ENCODE assay signal across 8 cellular contexts in the genomic region with DNA sequence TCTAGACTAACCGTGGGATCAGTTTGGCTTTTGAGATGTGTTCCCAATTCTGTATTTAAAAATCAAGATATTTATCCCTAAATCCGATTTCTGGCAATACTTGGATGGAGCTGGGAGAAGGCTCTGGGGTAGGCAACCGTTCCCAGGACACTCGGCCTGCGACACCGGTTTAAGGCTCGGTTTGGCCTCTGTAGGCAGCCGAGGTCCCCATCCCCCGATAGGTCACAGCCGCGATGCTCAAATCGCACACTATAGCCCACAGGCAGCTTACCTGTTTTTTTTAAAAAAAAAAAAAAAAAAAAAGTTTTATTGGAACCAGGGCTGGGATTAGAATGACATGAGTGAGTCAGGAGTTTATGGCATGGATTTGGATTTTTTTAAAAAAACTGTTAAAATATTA. TPM values are rescaled to one million over a fixed set of nuclear protein-coding genes. Genes with fewer than 3 reads are reported as not detected.
A peak's percentile ranks its signal among the peaks of the same experiment; 100 is the strongest.
DNase-seq lines count a peak whose midpoint lies in the region; ATAC-seq, FAIRE-seq and TF ChIP-seq lines count a peak whose summit lies in the region.

No MANE protein-coding gene starts in this region.

- H3K18ac ChIP-seq in H1 (ENCODE audit: extremely low read depth, low read length): no peak overlapping the region

- peaks cover 24% of the 10 kb centered on the region for H3K4me1 ChIP-seq in CD4-positive, alpha-beta memory T cell (ENCODE audit: insufficient read depth, low read length)
- H3K4me1 ChIP-seq in H1 (replicated peaks in 1 of 4; ENCODE audit: control insufficient read depth in 3 of 4, insufficient read depth in 4 of 4, low read length in 3 of 4) (peaks cover 0 to 7% (median 2%) of the 10 kb centered on the region in 4 experiments; a peak in 3 of 7 replicates), neuron (ENCODE audit: insufficient read depth, low read length) (peaks cover 17% of the 10 kb centered on the region)

- H2BK120ac ChIP-seq in H1 (replicated peaks; ENCODE audit: low read depth, low read length): no peak overlapping the region

- no peaks in the 10 kb centered on the region for H3K36me3 ChIP-seq in CD4-positive, alpha-beta memory T cell (ENCODE audit: insufficient read depth, low read length)
- no peaks in the 10 kb centered on the region for H3K36me3 ChIP-seq in H1 (ENCODE audit: control insufficient read depth in 2 of 4, insufficient read depth in 4 of 4, low read length in 3 of 4)
- no peaks in the 10 kb centered on the region for H3K36me3 ChIP-seq in neuron (ENCODE audit: insufficient read depth, low read length)

- H3K27me3 Mint-ChIP-seq in CD4-positive, alpha-beta memory T cell: peaks cover 3 to 10% of the 10 kb centered on the region in 2 donors

- H3K4me2 ChIP-seq in H1 (ENCODE audit: insufficient read depth in 1 of 2, low read depth in 2 of 2, low read length in 2 of 2): peak overlapping the region; percentile 85 to 99

- no peak for DNase-seq in CD4-positive, alpha-beta memory T cell
- DNase-seq in NB4 (ENCODE audit: low read depth) (no peak), H1 (ENCODE audit: low read depth in 1 of 2, low spot score in 2 of 2) (no peak), GM13977 (ENCODE audit: low spot score) (no peak)

- H3K14ac ChIP-seq in H1 (ENCODE audit: insufficient read length): no peak overlapping the region

- no peak overlapping the region for H2BK5ac ChIP-seq in H1 (ENCODE audit: low read depth, low read length)

- no peak for FAIRE-seq in H1 (lab: Jason Lieb, UNC)

- peaks cover 8% of the 10 kb centered on the region for H3K79me1 ChIP-seq in H1 (ENCODE audit: low read depth, low read length)

- ATAC-seq in GM18520 (IDR thresholded peaks at IDR 0.05; ENCODE audit: unreplicated experiment): no peak
- ATAC-seq in GM21367 (IDR thresholded peaks at IDR 0.05; ENCODE audit: unreplicated experiment): no peak
- no peak for ATAC-seq in GM19035 (IDR thresholded peaks at IDR 0.05; ENCODE audit: unreplicated experiment)

- peaks cover 16% of the 10 kb centered on the region for H3K23me2 ChIP-seq in H1 (ENCODE audit: low read depth, low read length)

- no peak for TF ChIP-seq POLR2A in NB4 (IDR thresholded peaks at IDR 0.05; ENCODE audit: extremely low read depth, insufficient read length)
- TF ChIP-seq POLR2A in H1 (IDR thresholded peaks at IDR 0.05; ENCODE audit: control extremely low read depth in 1 of 2, low read depth in 2 of 2, low read length in 2 of 2): no peak

- H3K36me3 Mint-ChIP-seq in CD4-positive, alpha-beta memory T cell: peaks cover 0 to 25% of the 10 kb centered on the region in 2 donors

- no peaks in the 10 kb centered on the region for H3K27me3 ChIP-seq in CD4-positive, alpha-beta memory T cell (ENCODE audit: insufficient read depth, low read length)
- H3K27me3 ChIP-seq in H1 (replicated peaks in 1 of 4; ENCODE audit: control insufficient read depth in 3 of 4, extremely low read depth in 1 of 4, insufficient read depth in 3 of 4, low read length in 3 of 4) (no peaks in the 10 kb centered on the region), neuron (ENCODE audit: insufficient read depth, low read length) (no peaks in the 10 kb centered on the region)

- no peak overlapping the region for H2AK5ac ChIP-seq in H1 (ENCODE audit: low read depth, low read length)

- no peaks in the 10 kb centered on the region for H3K9me3 Mint-ChIP-seq in CD4-positive, alpha-beta memory T cell

- peak overlapping the region; percentile 53 to 96 (median 91) for H3K27ac Mint-ChIP-seq in CD4-positive, alpha-beta memory T cell

- H3K4me3 Mint-ChIP-seq in CD4-positive, alpha-beta memory T cell: peak overlapping the region; percentile 92 to 99 (median 97)

- peaks cover 3 to 23% of the 10 kb centered on the region in 2 experiments for H3K79me2 ChIP-seq in H1 (ENCODE audit: control insufficient read depth in 1 of 2, insufficient read depth in 2 of 2, low read length in 2 of 2)

- in situ Hi-C loops in GM13977 (cut with MboI; ENCODE audit: low pct_unique_long_range_greater_than_20kb, low sequenced_read_pairs, unreplicated experiment): no loop called here

- H2AFZ ChIP-seq in H1 (ENCODE audit: low read length) (peak overlapping the region; percentile 98; the same call in 1 of the 2 replicates), neuron (ENCODE audit: low read depth, low read length) (peak overlapping the region; percentile 96)

- TF ChIP-seq RAD21 in H1 (IDR thresholded peaks at IDR 0.05 in 1 of 2, conservative IDR thresholded peaks at IDR 0.05 in 1 of 2; ENCODE audit: low read depth in 2 of 2, low read length in 2 of 2): no peak

- TF ChIP-seq CTCF in NB4 (IDR thresholded peaks at IDR 0.05; ENCODE audit: low read depth, low read length) (no peak), H1 (IDR thresholded peaks at IDR 0.05; ENCODE audit: control extremely low read depth in 1 of 3, insufficient read depth in 1 of 3, low read depth in 1 of 3, low read length in 3 of 3) (no peak), GM13977 (IDR thresholded peaks at IDR 0.05; ENCODE audit: extremely low read depth, insufficient read depth, missing control alignments) (no peak)

- H2BK12ac ChIP-seq in H1 (ENCODE audit: low read depth, low read length): no peak overlapping the region

- peak overlapping the region in 1 of 4 experiments; percentile 91; a peak in 2 of 7 replicates for H3K9ac ChIP-seq in H1 (replicated peaks in 1 of 4; ENCODE audit: extremely low read depth in 1 of 4, low read depth in 3 of 4, low read length in 3 of 4)

- H4K8ac ChIP-seq in H1 (ENCODE audit: extremely low read depth, insufficient read depth, low read length): no peak overlapping the region

- no peak overlapping the region for H3K23ac ChIP-seq in H1 (ENCODE audit: insufficient read length)

- H4K5ac ChIP-seq in H1 (ENCODE audit: insufficient read length, low read depth, low read length): no peak overlapping the region

- 14% methylated on average over 12 of the region's 12 CpGs; no CpG with 5 or more reads in 1 of the 2 experiments for WGBS in H1 (ENCODE audit: extremely low coverage in 1 of 2, insufficient coverage in 1 of 2, insufficient read length in 1 of 2, insufficient replicate concordance in 2 of 2, low coverage in 1 of 2, low lambda C conversion rate in 2 of 2, missing lambda C conversion rate in 1 of 2), 2 experiments

- peak overlapping the region; percentile 76 to 79 for H3K4me3 ChIP-seq in CD4-positive, alpha-beta memory T cell (ENCODE audit: low read length in 2 of 2)
- peak overlapping the region; percentile 89 for H3K4me3 ChIP-seq in NB4 (ENCODE audit: low read depth, low read length)
- H3K4me3 ChIP-seq in H1 (ENCODE audit: extremely low read depth in 1 of 4, insufficient read depth in 2 of 4, low read depth in 3 of 4, low read length in 4 of 4): peak overlapping the region; percentile 74 to 100 (median 100)
- H3K4me3 ChIP-seq in neuron (ENCODE audit: low read length): peak overlapping the region; percentile 95

- H3K56ac ChIP-seq in H1 (replicated peaks; ENCODE audit: insufficient read length, low read depth, low read length): no peak overlapping the region

- POLR2A ChIA-PET in CD4-positive, alpha-beta memory T cell (lab: Charles Lee; ENCODE audit: partially characterized antibody): interaction anchor here (0.6 to 3.5 kb wide), 9 partner anchors 9 to 1279 kb away, joined by 3 to 102 read pairs (median 4); partner anchors contain the start of genes ATP5F1C and KIN
- POLR2A ChIA-PET in H1 (lab: Charles Lee; ENCODE audit: partially characterized antibody): interaction anchor here (0.6 to 3.5 kb wide), 12 partner anchors 8 to 263 kb away, joined by 3 to 28 read pairs (median 4); partner anchors contain the start of genes ATP5F1C and KIN

- no peak overlapping the region for H2BK15ac ChIP-seq in H1 (ENCODE audit: low read length)

- H3K4ac ChIP-seq in H1 (replicated peaks; ENCODE audit: insufficient read length, low read depth, low read length): no peak overlapping the region

- intact Hi-C loops in CD4-positive, alpha-beta memory T cell (cut with micrococcal nuclease): no loop called here

- H3K27ac ChIP-seq in CD4-positive, alpha-beta memory T cell (ENCODE audit: low read depth, low read length): peak overlapping the region; percentile 59
- H3K27ac ChIP-seq in H1 (ENCODE audit: low read depth, low read length): no peak overlapping the region

- CTCF ChIA-PET in CD4-positive, alpha-beta memory T cell (lab: Charles Lee; ENCODE audit: partially characterized antibody): interaction anchor here (1.4 to 2.9 kb wide), 3 partner anchors 9 to 61 kb away, joined by 4 to 9 read pairs (median 8); partner anchors contain the start of genes ATP5F1C and KIN
- CTCF ChIA-PET in H1 (lab: Charles Lee; ENCODE audit: partially characterized antibody): interaction anchor here (0.9 to 1.1 kb wide), 3 partner anchors 8 to 292 kb away, joined by 3 read pairs; no protein-coding TSS in a partner anchor

- H3K9me3 ChIP-seq in CD4-positive, alpha-beta memory T cell (ENCODE audit: control insufficient read depth in 1 of 2, low read length in 2 of 2): no peaks in the 10 kb centered on the region
- H3K9me3 ChIP-seq in H1 (ENCODE audit: insufficient read depth in 2 of 2, low read depth in 1 of 2, low read length in 1 of 2) (no peaks in the 10 kb centered on the region; a peak in 1 of 4 replicates), neuron (ENCODE audit: low read length) (no peaks in the 10 kb centered on the region)

- no peak overlapping the region for H2BK20ac ChIP-seq in H1 (ENCODE audit: low read length)

- TF ChIP-seq EP300 in H1 (IDR thresholded peaks at IDR 0.05; ENCODE audit: borderline replicate concordance in 1 of 2, low read depth in 2 of 2, low read length in 2 of 2): no peak

- H3K4me1 Mint-ChIP-seq in CD4-positive, alpha-beta memory T cell: peaks cover 24 to 51% (median 38%) of the 10 kb centered on the region in 4 donors

- H4K91ac ChIP-seq in H1 (replicated peaks; ENCODE audit: insufficient read length, low read length): no peak overlapping the region

- peaks cover 0 to 10% of the 10 kb centered on the region in 2 experiments for H4K20me1 ChIP-seq in H1 (replicated peaks in 1 of 2; ENCODE audit: control insufficient read depth in 1 of 2, insufficient read depth in 2 of 2, low read length in 2 of 2)

RNA-seq across cellular contexts. Expression of gene TAF3, which starts 0.7 kb away (rescaled TPM):
- 10 to 100 TPM; 21.4 to 21.8 TPM for total RNA-seq in CD4-positive, alpha-beta memory T cell
- polyA plus RNA-seq in CD4-positive, alpha-beta memory T cell: 10 to 100 TPM in 1 of 2 donors, 1 to 10 TPM in 1; 3.0 to 15.6 TPM
- total RNA-seq in H1 (2021; fragmentation: NEBNext Ultra II Directional; extraction: Animal tissue kit (Norgen Biotek cat#: 25700)): 10.7 and 11.2 TPM in 2 replicates
- 1.5 and 1.7 TPM in 2 replicates for polyA plus RNA-seq in H1 (2011; rRNA removed)
- polyA plus RNA-seq in H1 (2011; cell fraction: cytosol; rRNA removed): 1.3 TPM
- 2.8 TPM for polyA plus RNA-seq in H1 (2011; cell fraction: nucleus; rRNA removed)
- polyA plus RNA-seq in H1 (2012, experiment 1 of 2): 4.9 to 6.3 TPM (median 5.1 TPM) in 4 replicates
- polyA plus RNA-seq in H1 (2012, experiment 2 of 2): 1.8 TPM
- 11.4 TPM for polyA plus RNA-seq in H1 (2013, experiment 1 of 2)
- polyA plus RNA-seq in H1 (2013, experiment 2 of 2): 11.9 TPM
- 2.8 and 3.1 TPM in 2 replicates for polyA minus RNA-seq in H1 (2011; rRNA and poly(A)+ RNA removed)
- polyA minus RNA-seq in H1 (2011; cell fraction: cytosol; rRNA and poly(A)+ RNA removed): 1.9 TPM
- 10.1 TPM for polyA minus RNA-seq in H1 (2011; cell fraction: nucleus; rRNA and poly(A)+ RNA removed)

RNA-seq across cellular contexts. Expression of gene ATP5F1C, which starts 29.6 kb away (rescaled TPM):
- total RNA-seq in CD4-positive, alpha-beta memory T cell: 100 to 1,000 TPM; 124 to 135 TPM
- polyA plus RNA-seq in CD4-positive, alpha-beta memory T cell: 100 to 1,000 TPM; 298 to 508 TPM
- 265 and 272 TPM in 2 replicates for total RNA-seq in H1 (2021; fragmentation: NEBNext Ultra II Directional; extraction: Animal tissue kit (Norgen Biotek cat#: 25700))
- 105 and 221 TPM in 2 replicates for polyA plus RNA-seq in H1 (2011; rRNA removed)
- 216 TPM for polyA plus RNA-seq in H1 (2011; cell fraction: cytosol; rRNA removed)
- polyA plus RNA-seq in H1 (2011; cell fraction: nucleus; rRNA removed): 82.9 TPM
- polyA plus RNA-seq in H1 (2012, experiment 1 of 2): 245 to 363 TPM (median 270 TPM) in 4 replicates
- polyA plus RNA-seq in H1 (2012, experiment 2 of 2): 165 TPM
- polyA plus RNA-seq in H1 (2013, experiment 1 of 2): 341 TPM
- polyA plus RNA-seq in H1 (2013, experiment 2 of 2): 350 TPM
- polyA minus RNA-seq in H1 (2011; rRNA and poly(A)+ RNA removed): 114 and 178 TPM in 2 replicates
- 101 TPM for polyA minus RNA-seq in H1 (2011; cell fraction: cytosol; rRNA and poly(A)+ RNA removed)
- polyA minus RNA-seq in H1 (2011; cell fraction: nucleus; rRNA and poly(A)+ RNA removed): 109 TPM

RNA-seq across cellular contexts. Expression of gene KIN, which starts 29.8 kb away (rescaled TPM):
- total RNA-seq in CD4-positive, alpha-beta memory T cell: 10 to 100 TPM; 14.5 to 14.7 TPM
- polyA plus RNA-seq in CD4-positive, alpha-beta memory T cell: 1 to 10 TPM; 4.1 to 6.2 TPM
- 16.5 and 18.9 TPM in 2 replicates for total RNA-seq in H1 (2021; fragmentation: NEBNext Ultra II Directional; extraction: Animal tissue kit (Norgen Biotek cat#: 25700))
- 1.6 and 3.7 TPM in 2 replicates for polyA plus RNA-seq in H1 (2011; rRNA removed)
- polyA plus RNA-seq in H1 (2011; cell fraction: cytosol; rRNA removed): 4.7 TPM
- polyA plus RNA-seq in H1 (2011; cell fraction: nucleus; rRNA removed): 2.3 TPM
- 5.0 to 12.9 TPM (median 7.0 TPM) in 4 replicates for polyA plus RNA-seq in H1 (2012, experiment 1 of 2)
- polyA plus RNA-seq in H1 (2012, experiment 2 of 2): 0.67 TPM
- polyA plus RNA-seq in H1 (2013, experiment 1 of 2): 17.9 TPM
- polyA plus RNA-seq in H1 (2013, experiment 2 of 2): 21.9 TPM
- polyA minus RNA-seq in H1 (2011; rRNA and poly(A)+ RNA removed): 3.3 and 3.8 TPM in 2 replicates
- 1.2 TPM for polyA minus RNA-seq in H1 (2011; cell fraction: cytosol; rRNA and poly(A)+ RNA removed)
- polyA minus RNA-seq in H1 (2011; cell fraction: nucleus; rRNA and poly(A)+ RNA removed): 9.1 TPM
